In genomic region chr2:177239934-177240600, GRCh38 we compare ENCODE assay signal across 1 cellular context.
TF ChIP-seq lines count a peak whose summit lies in the region.

No MANE protein-coding gene starts in this region.

TF ChIP-seq in WTC11, 78 proteins besides CTCF, POLR2A, EP300 and RAD21 (continued from another document):
- no peak for TF ChIP-seq ATF3 (CRISPR knock-in tag; conservative IDR thresholded peaks at IDR 0.05)
- no peak for TF ChIP-seq E2F4 (CRISPR knock-in tag; IDR thresholded peaks at IDR 0.05; ENCODE audit: borderline replicate concordance, low read depth)
- TF ChIP-seq, protein P1, sequence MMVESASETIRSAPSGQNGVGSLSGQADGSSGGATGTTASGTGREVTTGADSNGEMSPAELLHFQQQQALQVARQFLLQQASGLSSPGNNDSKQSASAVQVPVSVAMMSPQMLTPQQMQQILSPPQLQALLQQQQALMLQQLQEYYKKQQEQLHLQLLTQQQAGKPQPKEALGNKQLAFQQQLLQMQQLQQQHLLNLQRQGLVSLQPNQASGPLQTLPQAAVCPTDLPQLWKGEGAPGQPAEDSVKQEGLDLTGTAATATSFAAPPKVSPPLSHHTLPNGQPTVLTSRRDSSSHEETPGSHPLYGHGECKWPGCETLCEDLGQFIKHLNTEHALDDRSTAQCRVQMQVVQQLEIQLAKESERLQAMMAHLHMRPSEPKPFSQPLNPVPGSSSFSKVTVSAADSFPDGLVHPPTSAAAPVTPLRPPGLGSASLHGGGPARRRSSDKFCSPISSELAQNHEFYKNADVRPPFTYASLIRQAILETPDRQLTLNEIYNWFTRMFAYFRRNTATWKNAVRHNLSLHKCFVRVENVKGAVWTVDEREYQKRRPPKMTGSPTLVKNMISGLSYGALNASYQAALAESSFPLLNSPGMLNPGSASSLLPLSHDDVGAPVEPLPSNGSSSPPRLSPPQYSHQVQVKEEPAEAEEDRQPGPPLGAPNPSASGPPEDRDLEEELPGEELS (CRISPR knock-in tag; IDR thresholded peaks at IDR 0.05) = no peak
- no peak for TF ChIP-seq EMX1 (CRISPR knock-in tag; IDR thresholded peaks at IDR 0.05)
- TF ChIP-seq CREB1 (CRISPR knock-in tag; IDR thresholded peaks at IDR 0.05) = no peak
- TF ChIP-seq GABPB1 (CRISPR knock-in tag; IDR thresholded peaks at IDR 0.05) = no peak
- no peak for TF ChIP-seq RORB (CRISPR knock-in tag; IDR thresholded peaks at IDR 0.05)
- no peak for TF ChIP-seq HMGXB4 (CRISPR knock-in tag; IDR thresholded peaks at IDR 0.05)
- TF ChIP-seq SMAD4 (CRISPR knock-in tag; IDR thresholded peaks at IDR 0.05) = no peak
